10 cellular contexts compared by ENCODE assay signal in genomic region chr12:111408116-111408440, GRCh38. TPM values are rescaled to one million over a fixed set of nuclear protein-coding genes. Genes with fewer than 3 reads are reported as not detected.
DNase-seq lines count a peak whose midpoint lies in the region; ATAC-seq and TF ChIP-seq lines count a peak whose summit lies in the region.
"Had no signal": no experiment of that assay in that cellular context is flagged by ENCODE, and none has a peak within 500 bp of the region (broad histone marks: within the 10 kb centered on the region; RNA-seq: fewer than 3 reads in every experiment).

No MANE protein-coding gene starts in this region.

- peaks cover 4% of the 10 kb centered on the region for H3K36me3 ChIP-seq in GM06990 (ENCODE audit: control insufficient read depth, insufficient read depth, low read length)
- no peaks in the 10 kb centered on the region for H3K36me3 ChIP-seq in OCI-LY7 (ENCODE audit: insufficient read depth, low read length)
- H3K36me3 ChIP-seq in effector memory CD4-positive, alpha-beta T cell (ENCODE audit: control insufficient read depth, insufficient read depth, low read length) = no peaks in the 10 kb centered on the region
- H3K36me3 ChIP-seq in gastrocnemius medialis = no peaks in the 10 kb centered on the region

- peaks cover 79% of the 10 kb centered on the region for H3K4me1 ChIP-seq in OCI-LY7 (ENCODE audit: insufficient read depth, low read length, poor library complexity, severe bottlenecking)
- peaks cover 83% of the 10 kb centered on the region for H3K4me1 ChIP-seq in effector memory CD4-positive, alpha-beta T cell (ENCODE audit: control insufficient read depth, insufficient read depth, low read length, poor library complexity, severe bottlenecking)
- peaks cover 67 to 69% of the 10 kb centered on the region in 2 donors for H3K4me1 ChIP-seq in gastrocnemius medialis

- H3K27me3 ChIP-seq in GM06990 (replicated peaks; ENCODE audit: control insufficient read depth, insufficient read depth, low read length) (no peaks in the 10 kb centered on the region), gastrocnemius medialis (no peaks in the 10 kb centered on the region)
- H3K27me3 ChIP-seq in effector memory CD4-positive, alpha-beta T cell (replicated peaks; ENCODE audit: control insufficient read depth, insufficient read depth, low read length, poor library complexity, severe bottlenecking) = no peaks in the 10 kb centered on the region

- intact Hi-C loops in OCI-LY7 (cut with micrococcal nuclease; ENCODE audit: unreplicated experiment) = loop anchor here (5.0 to 10.0 kb wide), 3 partner anchors 189 to 357 kb away; partner anchors contain the start of genes ACAD10, ALDH2, ATXN2 and BRAP
- intact Hi-C loops in gastrocnemius medialis (cut with DNase I; ENCODE audit: low total_unique reads) = loop anchor here (5.0 kb wide), 1 partner anchor 279 kb away; the partner anchor contains the start of genes ACAD10 and BRAP

- CTCF ChIA-PET in OCI-LY7 (lab: Charles Lee; ENCODE audit: unreplicated experiment) = no interaction called here

- TF ChIP-seq CTCF in GM06990 (IDR thresholded peaks at IDR 0.05; ENCODE audit: insufficient read depth, low read length, poor library complexity, severe bottlenecking) (no peak), OCI-LY7 (conservative IDR thresholded peaks at IDR 0.05; ENCODE audit: low read length) (no peak), gastrocnemius medialis (IDR thresholded peaks at IDR 0.05 in 4 of 5, conservative IDR thresholded peaks at IDR 0.05 in 1 of 5) (no peak)

- no peak for TF ChIP-seq POLR2A in gastrocnemius medialis (IDR thresholded peaks at IDR 0.05)

- in situ Hi-C loops in gastrocnemius medialis (cut with MboI; ENCODE audit: low sequenced_read_pairs in 4 of 4) = no loop called here

- H3K4me3 ChIP-seq in GM06990 (replicated peaks; ENCODE audit: low read depth, low read length) (peak overlapping the region; percentile 83), OCI-LY7 (ENCODE audit: low read depth, low read length, poor library complexity, severe bottlenecking) (peak overlapping the region; percentile 93), gastrocnemius medialis (no peak overlapping the region)
- H3K4me3 ChIP-seq in effector memory CD4-positive, alpha-beta T cell (ENCODE audit: insufficient read depth, low read depth, low read length, poor library complexity, severe bottlenecking) = peak overlapping the region; percentile 96

- H3K79me2 ChIP-seq in OCI-LY7 (ENCODE audit: insufficient read depth, low read depth, low read length) = peaks cover 64% of the 10 kb centered on the region

- peak overlapping the region; percentile 66 for H3K27ac ChIP-seq in OCI-LY7 (ENCODE audit: low read depth, low read length, poor library complexity, severe bottlenecking)
- peak overlapping the region; percentile 97 for H3K27ac ChIP-seq in effector memory CD4-positive, alpha-beta T cell (ENCODE audit: insufficient read depth, low read length, poor library complexity, severe bottlenecking)
- H3K27ac ChIP-seq in gastrocnemius medialis = peak overlapping the region in 3 of 4 donors; percentile 83

- H2AFZ ChIP-seq in OCI-LY7 (ENCODE audit: low read length) = no peak overlapping the region

- DNase-seq in GM06990 (ENCODE audit: extremely low read depth, insufficient read length) = no peak
- no peak for DNase-seq in OCI-LY7 (ENCODE audit: low spot score)
- no peak for DNase-seq in effector memory CD4-positive, alpha-beta T cell
- no peak for DNase-seq in gastrocnemius medialis
- DNase-seq in NCI-H524 treated with DMSO at 0.1 percent for 48 hours (lab: John Stamatoyannopoulos, UW) = no peak
- no peak for DNase-seq in NCI-H2196 (lab: John Stamatoyannopoulos, UW; ENCODE audit: unreplicated experiment)
- DNase-seq: NCI-H345; stimulated activated CD4-positive, alpha-beta T cell treated with anti-CD3 and anti-CD28 coated beads, Interleukin-15, amount 100 ng/mL, for 24 hours had no signal

- ATAC-seq in gastrocnemius medialis (no peak), GM18520 (IDR thresholded peaks at IDR 0.05; ENCODE audit: unreplicated experiment) (no peak), HG02970 (IDR thresholded peaks at IDR 0.05; ENCODE audit: low FRiP score, unreplicated experiment) (no peak)

- peak overlapping the region; percentile 83 for H3K4me2 ChIP-seq in OCI-LY7 (ENCODE audit: low read length)

- no peaks in the 10 kb centered on the region for H3K9me2 ChIP-seq in OCI-LY7 (ENCODE audit: insufficient read depth, low read length)

- H4K20me1 ChIP-seq in OCI-LY7 (ENCODE audit: insufficient read depth, low read length) = peaks cover 15% of the 10 kb centered on the region

- BruUV-seq in OCI-LY7 (replicated peaks; lab: Mats Ljungman, UMichigan) = no TSS peak

- POLR2A ChIA-PET in OCI-LY7 (lab: Charles Lee) = interaction anchor here (1.1 kb wide), 1 partner anchor 9 kb away, joined by 3 read pairs; no protein-coding TSS in a partner anchor

- H3K9me3 ChIP-seq in OCI-LY7 (ENCODE audit: low read length) (no peaks in the 10 kb centered on the region), gastrocnemius medialis (no peaks in the 10 kb centered on the region)
- H3K9me3 ChIP-seq in effector memory CD4-positive, alpha-beta T cell (ENCODE audit: control insufficient read depth, low read length) = no peaks in the 10 kb centered on the region

RNA-seq across cellular contexts. Expression of gene SH2B3, which starts 2.4 kb away (rescaled TPM):
- total RNA-seq in OCI-LY7 (2014; rRNA removed; shearing (Covaris generic)) = 16.3 and 25.8 TPM in 2 replicates
- total RNA-seq in OCI-LY7 (2022) (45.9 and 51.3 TPM in 2 replicates), gastrocnemius medialis (10 to 100 TPM; 10.4 to 20.0 (median 15.5) TPM)

RNA-seq across cellular contexts. Expression of gene PHETA1, which starts 39.2 kb away (rescaled TPM):
- total RNA-seq in OCI-LY7 (2014; rRNA removed; shearing (Covaris generic)) = 0.70 and 0.73 TPM in 2 replicates
- total RNA-seq in OCI-LY7 (2022) = 2.7 TPM in 2 replicates
- 10 to 100 TPM in 3 of 4 donors, 1 to 10 TPM in 1; 8.7 to 16.7 (median 14.5) TPM for total RNA-seq in gastrocnemius medialis

Comparison
In these comparisons a context has a peak if more than half of its experiments do, and no peak if none do; other contexts are left out.
1. H3K4me3 ChIP-seq: peak in GM06990 (single experiment), OCI-LY7 (single experiment) and effector memory CD4-positive, alpha-beta T cell (single experiment); none in gastrocnemius medialis (0 of 4).
2. Peak in every context shown above with its lines, with median percentiles within 50 percentile points of each other: H3K27ac ChIP-seq.